Comparison of ENCODE assay signal across 11 cellular contexts in the genomic region with DNA sequence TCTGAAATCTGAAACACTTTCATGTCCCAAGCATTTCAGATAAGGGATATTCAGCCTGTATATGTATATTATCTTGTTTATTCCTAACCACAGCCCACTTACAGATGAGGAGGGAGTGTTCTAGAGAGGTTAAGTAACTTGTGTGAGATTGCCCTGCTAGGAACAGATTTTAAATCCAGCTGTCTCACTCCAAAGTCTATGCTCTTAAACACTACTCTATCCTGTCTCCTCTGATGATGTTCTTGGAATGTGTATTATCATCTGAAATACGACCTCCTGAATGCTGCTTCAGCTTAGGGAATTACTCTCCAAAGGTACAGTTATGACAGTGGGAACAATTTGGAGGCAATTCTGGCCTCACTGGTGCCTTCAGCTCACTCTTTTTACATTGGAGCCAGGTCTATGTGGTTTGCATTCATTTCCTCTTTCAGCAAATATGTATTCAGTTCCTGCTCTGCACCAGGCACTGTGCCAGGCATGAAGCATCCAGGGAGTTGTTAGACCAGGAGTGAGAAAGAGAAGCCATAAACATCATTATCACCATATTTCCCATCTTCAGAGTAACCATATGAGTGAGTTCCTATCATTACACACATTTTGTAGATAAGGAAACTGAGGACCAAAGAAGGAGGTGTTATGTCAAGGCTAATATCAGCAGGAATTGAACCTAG.
DNase-seq lines count a peak whose midpoint lies in the region; ATAC-seq and TF ChIP-seq lines count a peak whose summit lies in the region.
"Had no signal": no experiment of that assay in that cellular context is flagged by ENCODE, and none has a peak within 500 bp of the region (broad histone marks: within the 10 kb centered on the region; RNA-seq: fewer than 3 reads in every experiment).

No MANE protein-coding gene starts in this region.

- 0 out of 2 replicates have a peak overlapping the region, but pooled peaks have one; percentile 14 for H3K14ac ChIP-seq in IMR-90 (replicated peaks; ENCODE audit: low read depth, low read length)

- H3K27ac Mint-ChIP-seq in brain: peak overlapping the region in 4 of 5 experiments; percentile 26 to 61 (median 50)
- H3K27ac Mint-ChIP-seq: dendritic cell treated with granulocyte-macrophage colony-stimulating factor and Interleukin-4, amounts not matched to agents 40 ng/mL and 50 ng/mL, for 4 days; naive B cell had no signal

- CTCF ChIA-PET in A673 (lab: Charles Lee): no interaction called here
- CTCF ChIA-PET in IMR-90 (lab: Yijun Ruan, JAX): interaction anchor here (0.7 to 1.2 kb wide), 3 partner anchors 22 to 228 kb away, joined by 3 to 4 read pairs (median 3); no protein-coding TSS in a partner anchor

- no peaks in the 10 kb centered on the region for H3K36me3 ChIP-seq in A673 (ENCODE audit: insufficient read depth, low read length, poor library complexity, severe bottlenecking)
- H3K36me3 ChIP-seq in IMR-90 (ENCODE audit: control insufficient read depth, insufficient read depth, low read length): no peaks in the 10 kb centered on the region

- no peaks in the 10 kb centered on the region for H3K27me3 Mint-ChIP-seq in brain

- H2BK15ac ChIP-seq in IMR-90 (ENCODE audit: low read depth, low read length): no peak overlapping the region

- peak; percentile 72 for ATAC-seq in IMR-90 (ENCODE audit: low read depth)
- ATAC-seq in GM19324 (IDR thresholded peaks at IDR 0.05; ENCODE audit: low FRiP score, unreplicated experiment): no peak

- H3K79me1 ChIP-seq in IMR-90 (ENCODE audit: low read depth in 1 of 2, low read length in 2 of 2): no peaks in the 10 kb centered on the region

- no CpG with 5 or more reads among the region's 1 CpG for WGBS in IMR-90 (ENCODE audit: extremely low coverage in 2 of 2, insufficient read length in 1 of 2), 2 experiments

- in situ Hi-C loops in IMR-90 (cut with MboI; ENCODE audit: low sequenced_read_pairs): no loop called here

- H4K8ac ChIP-seq in IMR-90 (ENCODE audit: low read depth in 2 of 2, low read length in 2 of 2): no peak overlapping the region

- 0 out of 2 replicates have a peak overlapping the region, but pooled peaks have one; percentile 14 for H2BK120ac ChIP-seq in IMR-90 (ENCODE audit: low read depth, low read length)

- peaks cover 12% of the 10 kb centered on the region for H3K4me1 ChIP-seq in A673 (ENCODE audit: insufficient read depth, low read length, poor library complexity, severe bottlenecking)
- H3K4me1 ChIP-seq in IMR-90 (ENCODE audit: control insufficient read depth, insufficient read depth, low read length): peaks cover 5% of the 10 kb centered on the region; the same call in 1 of the 2 replicates

- no peaks in the 10 kb centered on the region for H3K27me3 ChIP-seq in A673 (replicated peaks; ENCODE audit: insufficient read depth, low read depth, low read length, poor library complexity)
- no peaks in the 10 kb centered on the region for H3K27me3 ChIP-seq in IMR-90 (ENCODE audit: control insufficient read depth, insufficient read depth, low read length)

- H3K56ac ChIP-seq in IMR-90 (ENCODE audit: extremely low read depth, insufficient read depth, low read length): no peak overlapping the region

- no peak overlapping the region for H2AK5ac ChIP-seq in IMR-90 (ENCODE audit: low read depth, low read length)

- no peak overlapping the region for H3K18ac ChIP-seq in IMR-90 (ENCODE audit: low read depth, low read length)

- H4K20me1 ChIP-seq in IMR-90 (ENCODE audit: insufficient read depth, low read length): no peaks in the 10 kb centered on the region

- H3K9me1 ChIP-seq in IMR-90 (ENCODE audit: insufficient read depth, low read length): 0 out of 2 replicates have a peak, but pooled peaks cover 2% of the 10 kb centered on the region

- H3K9ac ChIP-seq in IMR-90 (ENCODE audit: low read depth, low read length): no peak overlapping the region

- H4K5ac ChIP-seq in IMR-90 (ENCODE audit: low read depth, low read length): no peak overlapping the region

- peaks cover 17% of the 10 kb centered on the region for H3K4me1 Mint-ChIP-seq in brain
- H3K4me1 Mint-ChIP-seq: naive B cell had no signal

- no peaks in the 10 kb centered on the region for H3K9me3 Mint-ChIP-seq in brain
- H3K9me3 Mint-ChIP-seq: dendritic cell treated with granulocyte-macrophage colony-stimulating factor and Interleukin-4, amounts not matched to agents 40 ng/mL and 50 ng/mL, for 4 days; naive B cell had no signal

- TF ChIP-seq RAD21 in IMR-90 (IDR thresholded peaks at IDR 0.05; ENCODE audit: low read length): no peak

- peak overlapping the region; percentile 23 for H2AFZ ChIP-seq in IMR-90 (replicated peaks; ENCODE audit: low read length, poor library complexity)

- H2AK9ac ChIP-seq in IMR-90 (replicated peaks; ENCODE audit: low read depth, low read length, poor library complexity): no peak overlapping the region

- H2BK20ac ChIP-seq in IMR-90 (ENCODE audit: low read depth, low read length): no peak overlapping the region

- H3K36me3 Mint-ChIP-seq in brain: peaks cover 3% of the 10 kb centered on the region
- H3K36me3 Mint-ChIP-seq: naive B cell had no signal

- BruUV-seq in A673 (replicated peaks; lab: Mats Ljungman, UMichigan) (no TSS peak), IMR-90 (replicated peaks; lab: Mats Ljungman, UMichigan) (no TSS peak)

- DNase-seq in A673 (ENCODE audit: low spot score): peak; percentile 24
- DNase-seq in IMR-90: peak; percentile 73
- peak; percentile 36 for DNase-seq in kidney tubule cell (ENCODE audit: low spot score)
- no peak for DNase-seq in DMS79 treated with DMSO at 0.1 percent for 48 hours (lab: John Stamatoyannopoulos, UW)
- DNase-seq in activated T-cell treated with anti-CD3 and anti-CD28 coated beads, Interleukin-2, amount 50 U/mL, for 48 hours: no peak
- DNase-seq in GDM1 (lab: John Stamatoyannopoulos, UW): no peak
- DNase-seq: AML-193, naive B cell had no signal

- TF ChIP-seq CTCF in A673 (conservative IDR thresholded peaks at IDR 0.05; ENCODE audit: low read depth, low read length) (no peak), IMR-90 (conservative IDR thresholded peaks at IDR 0.05; ENCODE audit: low read depth, low read length) (no peak), brain (conservative IDR thresholded peaks at IDR 0.05) (no peak)

- no peak overlapping the region for H3K4me2 ChIP-seq in IMR-90 (ENCODE audit: low read depth, low read length)

- H3K4me3 ChIP-seq in A673 (ENCODE audit: low read depth, low read length, poor library complexity, severe bottlenecking) (no peak overlapping the region), IMR-90 (ENCODE audit: insufficient read depth, low read depth, low read length) (no peak overlapping the region)

- no peak overlapping the region for H3K4ac ChIP-seq in IMR-90 (ENCODE audit: low read depth, low read length)

- intact Hi-C loops in A673 (cut with micrococcal nuclease; ENCODE audit: unreplicated experiment): no loop called here
- intact Hi-C loops in IMR-90 (cut with micrococcal nuclease): no loop called here

- no peak overlapping the region for H2BK5ac ChIP-seq in IMR-90 (ENCODE audit: low read depth, low read length, poor library complexity, severe bottlenecking)

- H3K27ac ChIP-seq in A673 (ENCODE audit: low read depth, low read length, poor library complexity, severe bottlenecking) (no peak overlapping the region), IMR-90 (ENCODE audit: insufficient read depth, low read length) (no peak overlapping the region)

- dilution Hi-C loops in IMR-90 (cut with HindIII; ENCODE audit: low sequenced_read_pairs, unreplicated experiment): no loop called here

- POLR2A ChIA-PET in A673 (lab: Charles Lee; ENCODE audit: low non-redundant PET): no interaction called here
- POLR2A ChIA-PET in IMR-90 (lab: Charles Lee; ENCODE audit: unreplicated experiment): no interaction called here

- no peak overlapping the region for H4K91ac ChIP-seq in IMR-90 (ENCODE audit: insufficient read depth, low read depth, low read length)

- no peak overlapping the region for H3K23ac ChIP-seq in IMR-90 (ENCODE audit: low read depth, low read length)

- no peak overlapping the region for H3K4me3 Mint-ChIP-seq in brain
- H3K4me3 Mint-ChIP-seq: dendritic cell treated with granulocyte-macrophage colony-stimulating factor and Interleukin-4, amounts not matched to agents 40 ng/mL and 50 ng/mL, for 4 days; naive B cell had no signal

- H3K9me3 ChIP-seq in A673 (ENCODE audit: low read depth, low read length, poor library complexity, severe bottlenecking) (no peaks in the 10 kb centered on the region), IMR-90 (ENCODE audit: control insufficient read depth, insufficient read depth, low read length) (no peaks in the 10 kb centered on the region)

- no peak for TF ChIP-seq POLR2A in IMR-90 (IDR thresholded peaks at IDR 0.05; ENCODE audit: low read depth, low read length)

TF ChIP-seq in IMR-90, 13 proteins besides CTCF, POLR2A, EP300 and RAD21:
- no peak for TF ChIP-seq MXI1 (IDR thresholded peaks at IDR 0.05; ENCODE audit: borderline replicate concordance, low read depth, low read length)
- no peak for TF ChIP-seq RCOR1 (IDR thresholded peaks at IDR 0.05; ENCODE audit: insufficient replicate concordance, low read length)

Comparison
In these comparisons a context has a peak if more than half of its experiments do, and no peak if none do; other contexts are left out.
1. DNase-seq: peak in A673 (single experiment), IMR-90 (single experiment) and kidney tubule cell (single experiment); none in DMS79 treated with DMSO at 0.1 percent for 48 hours (single experiment), activated T-cell treated with anti-CD3 and anti-CD28 coated beads, Interleukin-2, amount 50 U/mL, for 48 hours (0 of 2) and GDM1 (single experiment).